Comparison of ENCODE assay signal across 8 cellular contexts in genomic region chr3:128123538-128124368, GRCh38. TPM values are rescaled to one million over a fixed set of nuclear protein-coding genes. Genes with fewer than 3 reads are reported as not detected.
DNase-seq lines count a peak whose midpoint lies in the region; ATAC-seq and TF ChIP-seq lines count a peak whose summit lies in the region.

Gene RUVBL1 (minus strand): TSS chr3:128123812. CDS start chr3:128123724, 88 bp downstream.

- H3K27ac Mint-ChIP-seq in T-helper 1 cell treated with Interleukin-12 subunit alpha and Interleukin-12 subunit beta and Interleukin-4 antibody, amounts not matched to agents 30 μg/mL and 1 μg/mL, for 36 hours: peak within 1 kb of the TSS; percentile 86
- H3K27ac Mint-ChIP-seq in progenitor cell of endocrine pancreas: peak within 1 kb of the TSS; percentile 98

- peaks cover 6% of the 10 kb centered on the region for H3K9me3 Mint-ChIP-seq in T-helper 1 cell treated with Interleukin-12 subunit alpha and Interleukin-12 subunit beta and Interleukin-4 antibody, amounts not matched to agents 30 μg/mL and 1 μg/mL, for 36 hours
- H3K9me3 Mint-ChIP-seq in progenitor cell of endocrine pancreas (ENCODE audit: low read depth): peaks cover 3% of the 10 kb centered on the region

- DNase-seq in GM13977 (ENCODE audit: low spot score) (peak; percentile 97), NCI-H1694 (lab: John Stamatoyannopoulos, UW) (peak; percentile 98), amniotic stem cell (lab: John Stamatoyannopoulos, UW) (peak; percentile 92), left cardiac atrium (peak; percentile 99), progenitor cell of endocrine pancreas (ENCODE audit: low spot score, unreplicated experiment) (peak; percentile 89), ureter (ENCODE audit: low spot score) (peak; percentile 98)

- H3K4me3 Mint-ChIP-seq in T-helper 1 cell treated with Interleukin-12 subunit alpha and Interleukin-12 subunit beta and Interleukin-4 antibody, amounts not matched to agents 30 μg/mL and 1 μg/mL, for 36 hours: peak within 1 kb of the TSS; percentile 97
- peak within 1 kb of the TSS; percentile 98 for H3K4me3 Mint-ChIP-seq in progenitor cell of endocrine pancreas (ENCODE audit: low read depth)

- ATAC-seq in HG02884 (IDR thresholded peaks at IDR 0.05; ENCODE audit: unreplicated experiment) (peak; percentile 97), left cardiac atrium (peak; percentile 100)

- TF ChIP-seq CTCF in GM13977 (IDR thresholded peaks at IDR 0.05; ENCODE audit: extremely low read depth, insufficient read depth, missing control alignments): no peak
- no peak for TF ChIP-seq CTCF in progenitor cell of endocrine pancreas (IDR thresholded peaks at IDR 0.05; ENCODE audit: unreplicated experiment)

- in situ Hi-C loops in GM13977 (cut with MboI; ENCODE audit: low pct_unique_long_range_greater_than_20kb, low sequenced_read_pairs, unreplicated experiment): no loop called here

- H3K27me3 Mint-ChIP-seq in T-helper 1 cell treated with Interleukin-12 subunit alpha and Interleukin-12 subunit beta and Interleukin-4 antibody, amounts not matched to agents 30 μg/mL and 1 μg/mL, for 36 hours (ENCODE audit: low read depth): no peaks in the 10 kb centered on the region
- H3K27me3 Mint-ChIP-seq in progenitor cell of endocrine pancreas: no peaks in the 10 kb centered on the region

- H3K4me1 Mint-ChIP-seq in T-helper 1 cell treated with Interleukin-12 subunit alpha and Interleukin-12 subunit beta and Interleukin-4 antibody, amounts not matched to agents 30 μg/mL and 1 μg/mL, for 36 hours (ENCODE audit: low read depth): peaks cover 27% of the 10 kb centered on the region
- H3K4me1 Mint-ChIP-seq in progenitor cell of endocrine pancreas (ENCODE audit: low read depth): peaks cover 12% of the 10 kb centered on the region

- intact Hi-C loops in left cardiac atrium (cut with DNase I): loop anchor here in 1 of 2 donors (10.0 kb wide), 1 partner anchor 49 kb away; no protein-coding TSS in a partner anchor

- H3K36me3 Mint-ChIP-seq in T-helper 1 cell treated with Interleukin-12 subunit alpha and Interleukin-12 subunit beta and Interleukin-4 antibody, amounts not matched to agents 30 μg/mL and 1 μg/mL, for 36 hours (ENCODE audit: low read depth): peaks cover 13% of the 10 kb centered on the region
- no peaks in the 10 kb centered on the region for H3K36me3 Mint-ChIP-seq in progenitor cell of endocrine pancreas (ENCODE audit: insufficient read depth)

RNA-seq across cellular contexts. Expression of gene RUVBL1, which starts in this region (rescaled TPM):
- 10 to 100 TPM; 22.1 to 23.7 TPM for total RNA-seq in left cardiac atrium
- total RNA-seq in progenitor cell of endocrine pancreas: 51.3 and 53.6 TPM in 2 replicates
- total RNA-seq in ureter: 47.5 TPM

Comparison
In these comparisons a context has a peak if more than half of its experiments do, and no peak if none do; other contexts are left out.
1. Peak in every context shown above with its lines: DNase-seq and ATAC-seq.